In the genomic region with DNA sequence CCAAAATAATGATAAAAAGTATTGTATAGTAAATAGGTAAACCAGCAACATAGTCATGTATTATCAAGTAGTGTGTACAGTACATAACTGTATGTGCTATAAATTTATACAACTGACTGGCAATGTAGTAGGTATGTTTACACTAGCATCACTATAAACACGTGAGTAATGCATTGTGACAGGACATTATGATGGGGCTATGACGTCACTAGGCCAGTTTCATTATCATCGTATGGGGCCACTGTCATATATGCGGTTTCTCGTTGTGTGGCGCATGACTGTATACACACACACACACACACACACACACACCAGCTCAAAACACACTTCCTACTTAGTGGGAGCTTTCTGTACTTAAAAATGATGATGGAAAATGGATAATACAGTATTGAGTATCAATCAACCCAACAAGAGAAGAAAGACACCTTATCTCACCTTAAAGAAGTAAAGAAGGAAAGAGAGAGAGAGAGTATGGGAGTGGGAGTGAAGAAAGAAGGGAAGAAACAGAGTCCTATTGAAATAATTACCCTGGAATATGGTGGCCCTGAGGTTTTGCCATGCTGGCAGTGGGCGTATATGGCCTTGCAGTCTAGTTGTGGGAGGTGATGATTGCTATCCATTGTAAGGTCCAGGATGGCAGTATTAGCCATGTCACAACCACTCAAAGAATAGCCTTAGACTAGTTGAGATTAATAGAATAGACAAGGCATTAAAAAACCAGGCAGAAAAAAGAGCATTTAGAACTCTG, we compare ENCODE assay signal across 24 cellular contexts.
"Had no signal": no experiment of that assay in that cellular context is flagged by ENCODE, and none has a peak within 500 bp of the region (broad histone marks: within the 10 kb centered on the region; RNA-seq: fewer than 3 reads in every experiment).

No MANE protein-coding gene starts in this region.

- H3K27me3 ChIP-seq: SJCRH30 had no signal

- H3K4me1 ChIP-seq: SJCRH30 had no signal

- H3K36me3 ChIP-seq: SJCRH30 had no signal

- H3K9me3 ChIP-seq: SJCRH30 had no signal

- H3K4me3 ChIP-seq: SJCRH30 had no signal

- DNase-seq: Kasumi-1, MM.1S, MV-4-11, NCI-H1048, NCI-H1105, NCI-H1417, NCI-H1436 treated with DMSO at 0.1 percent for 48 hours, NCI-H1694, NCI-H187 treated with DMSO at 0.1 percent for 48 hours, NCI-H2029 treated with DMSO at 0.1 percent for 48 hours, NCI-H345, NCI-H446 treated with DMSO at 0.1 percent for 48 hours, NCI-H510A treated with DMSO at 0.1 percent for 48 hours, NCI-H526, NCI-H774, PC-3, SHP77 treated with DMSO at 0.1 percent for 48 hours, SJCRH30, T-helper 1 cell had no signal

- H3K27ac ChIP-seq: HL-60, KMS-11, SJCRH30 had no signal

- H3K4me2 ChIP-seq: KMS-11 had no signal

- ATAC-seq: Panc1, PC-3, Right ventricle myocardium inferior, SK-N-SH treated with all-trans-retinoic acid at 6 μM for 48 hours had no signal

- H3K9ac ChIP-seq: KMS-11 had no signal
